Comparison of ENCODE assay signal across 1 cellular context in the genomic region with DNA sequence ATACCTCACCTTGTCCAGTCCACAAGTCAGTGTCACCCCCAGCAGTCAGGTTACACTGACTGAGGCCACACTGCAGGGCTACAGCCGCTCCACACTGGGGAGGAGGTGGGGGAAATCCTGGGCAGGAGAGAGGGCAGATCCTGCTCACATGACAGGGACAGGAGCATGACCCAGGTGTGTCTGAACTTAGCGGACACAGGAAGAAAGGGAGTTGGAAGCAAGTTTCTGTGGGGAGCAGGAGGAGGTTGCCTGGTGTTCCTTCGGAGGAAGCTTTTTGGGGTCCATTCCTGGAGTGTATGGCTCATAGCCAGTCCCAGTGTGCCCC.
TF ChIP-seq lines count a peak whose summit lies in the region.

No MANE protein-coding gene starts in this region.

TF ChIP-seq in liver, 16 proteins besides CTCF, POLR2A, EP300 and RAD21 (continued from another document):
- TF ChIP-seq, protein P1, sequence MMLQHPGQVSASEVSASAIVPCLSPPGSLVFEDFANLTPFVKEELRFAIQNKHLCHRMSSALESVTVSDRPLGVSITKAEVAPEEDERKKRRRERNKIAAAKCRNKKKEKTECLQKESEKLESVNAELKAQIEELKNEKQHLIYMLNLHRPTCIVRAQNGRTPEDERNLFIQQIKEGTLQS (IDR thresholded peaks at IDR 0.05), result no peak
- TF ChIP-seq HNF4G (IDR thresholded peaks at IDR 0.05) (no peak), SP1 (IDR thresholded peaks at IDR 0.05) (peak; percentile 12), HNF4A (conservative IDR thresholded peaks at IDR 0.05) (no peak), FOXA2 (IDR thresholded peaks at IDR 0.05) (no peak)
- TF ChIP-seq, protein P2, sequence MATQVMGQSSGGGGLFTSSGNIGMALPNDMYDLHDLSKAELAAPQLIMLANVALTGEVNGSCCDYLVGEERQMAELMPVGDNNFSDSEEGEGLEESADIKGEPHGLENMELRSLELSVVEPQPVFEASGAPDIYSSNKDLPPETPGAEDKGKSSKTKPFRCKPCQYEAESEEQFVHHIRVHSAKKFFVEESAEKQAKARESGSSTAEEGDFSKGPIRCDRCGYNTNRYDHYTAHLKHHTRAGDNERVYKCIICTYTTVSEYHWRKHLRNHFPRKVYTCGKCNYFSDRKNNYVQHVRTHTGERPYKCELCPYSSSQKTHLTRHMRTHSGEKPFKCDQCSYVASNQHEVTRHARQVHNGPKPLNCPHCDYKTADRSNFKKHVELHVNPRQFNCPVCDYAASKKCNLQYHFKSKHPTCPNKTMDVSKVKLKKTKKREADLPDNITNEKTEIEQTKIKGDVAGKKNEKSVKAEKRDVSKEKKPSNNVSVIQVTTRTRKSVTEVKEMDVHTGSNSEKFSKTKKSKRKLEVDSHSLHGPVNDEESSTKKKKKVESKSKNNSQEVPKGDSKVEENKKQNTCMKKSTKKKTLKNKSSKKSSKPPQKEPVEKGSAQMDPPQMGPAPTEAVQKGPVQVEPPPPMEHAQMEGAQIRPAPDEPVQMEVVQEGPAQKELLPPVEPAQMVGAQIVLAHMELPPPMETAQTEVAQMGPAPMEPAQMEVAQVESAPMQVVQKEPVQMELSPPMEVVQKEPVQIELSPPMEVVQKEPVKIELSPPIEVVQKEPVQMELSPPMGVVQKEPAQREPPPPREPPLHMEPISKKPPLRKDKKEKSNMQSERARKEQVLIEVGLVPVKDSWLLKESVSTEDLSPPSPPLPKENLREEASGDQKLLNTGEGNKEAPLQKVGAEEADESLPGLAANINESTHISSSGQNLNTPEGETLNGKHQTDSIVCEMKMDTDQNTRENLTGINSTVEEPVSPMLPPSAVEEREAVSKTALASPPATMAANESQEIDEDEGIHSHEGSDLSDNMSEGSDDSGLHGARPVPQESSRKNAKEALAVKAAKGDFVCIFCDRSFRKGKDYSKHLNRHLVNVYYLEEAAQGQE (IDR thresholded peaks at IDR 0.05), result no peak
